1 cellular context compared by ENCODE assay signal in the genomic region with DNA sequence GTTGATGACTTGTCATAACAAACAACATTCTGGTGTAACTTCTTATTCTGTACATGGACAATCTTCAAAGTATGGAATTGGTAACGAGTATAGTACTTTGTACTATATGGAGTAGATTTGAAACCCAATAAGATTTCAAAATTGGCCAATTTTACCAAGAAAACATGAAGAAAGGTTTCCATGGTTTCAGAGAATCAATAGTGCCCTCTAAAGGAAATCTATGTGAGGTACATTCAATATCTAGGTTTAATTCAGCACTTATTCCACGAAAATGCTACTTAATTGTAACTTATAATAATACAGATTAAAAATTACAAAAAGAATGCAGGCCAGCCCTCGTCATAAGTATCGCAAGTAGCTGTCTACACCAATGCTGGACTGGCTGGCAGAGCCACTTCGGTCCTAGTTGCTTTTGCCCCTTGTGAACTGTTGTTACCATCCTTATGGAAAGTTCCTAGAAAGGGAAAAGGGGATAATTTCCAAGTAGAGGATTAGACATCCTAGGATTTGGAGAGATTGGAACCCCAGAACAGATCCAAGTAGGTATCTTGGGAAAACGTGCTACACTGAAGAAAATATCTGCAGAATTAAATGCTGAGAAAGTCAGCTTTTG.
TF ChIP-seq lines count a peak whose summit lies in the region.

No MANE protein-coding gene starts in this region.

TF ChIP-seq in HCT116, 20 proteins besides CTCF, POLR2A, EP300 and RAD21 (continued from another document):
- TF ChIP-seq REST (IDR thresholded peaks at IDR 0.05; ENCODE audit: low read depth) (no peak), EZH2 (IDR thresholded peaks at IDR 0.05) (no peak), ZFX (IDR thresholded peaks at IDR 0.05) (no peak), YY1 (IDR thresholded peaks at IDR 0.05; ENCODE audit: extremely low read depth, insufficient replicate concordance, low read depth, low read length) (no peak), TCF7L2 (IDR thresholded peaks at IDR 0.05; ENCODE audit: borderline replicate concordance, extremely low read depth, insufficient read depth, insufficient read length) (no peak)
